ENCODE assay signal across 12 cellular contexts in genomic region chr6:90078513-90079289, GRCh38.
DNase-seq lines count a peak whose midpoint lies in the region; TF ChIP-seq lines count a peak whose summit lies in the region.
"Had no signal": no experiment of that assay in that cellular context is flagged by ENCODE, and none has a peak within 500 bp of the region (broad histone marks: within the 10 kb centered on the region; RNA-seq: fewer than 3 reads in every experiment).

No MANE protein-coding gene starts in this region.

- in situ Hi-C loops in astrocyte of the spinal cord (cut with HindIII; ENCODE audit: low sequenced_read_pairs): no loop called here

- H3K4me1 Mint-ChIP-seq in activated CD4-positive, alpha-beta T cell treated with anti-CD3 and anti-CD28 coated beads, Interleukin-2, amount 10 ng/mL, durations not matched to agents 7 days and 5 days: peaks cover 80% of the 10 kb centered on the region

- CTCF ChIA-PET in activated CD4-positive, alpha-beta T cell treated with anti-CD3 and anti-CD28 coated beads, Interleukin-2, amount 10 ng/mL, durations not matched to agents 7 days and 5 days (lab: Charles Lee): no interaction called here

- H3K27me3 Mint-ChIP-seq in activated CD4-positive, alpha-beta T cell treated with anti-CD3 and anti-CD28 coated beads, Interleukin-2, amount 10 ng/mL, durations not matched to agents 7 days and 5 days: no peaks in the 10 kb centered on the region

- no peaks in the 10 kb centered on the region for H3K9me3 Mint-ChIP-seq in activated CD4-positive, alpha-beta T cell treated with anti-CD3 and anti-CD28 coated beads, Interleukin-2, amount 10 ng/mL, durations not matched to agents 7 days and 5 days

- no peak for TF ChIP-seq CTCF in astrocyte of the spinal cord (IDR thresholded peaks at IDR 0.05; ENCODE audit: low read depth, low read length)

- H3K4me3 Mint-ChIP-seq in activated CD4-positive, alpha-beta T cell treated with anti-CD3 and anti-CD28 coated beads, Interleukin-2, amount 10 ng/mL, durations not matched to agents 7 days and 5 days: peak overlapping the region; percentile 86

- peak overlapping the region; percentile 96 for H3K27ac Mint-ChIP-seq in activated CD4-positive, alpha-beta T cell treated with anti-CD3 and anti-CD28 coated beads, Interleukin-2, amount 10 ng/mL, durations not matched to agents 7 days and 5 days

- H3K4me3 ChIP-seq in Jurkat, Clone E6-1 (ENCODE audit: low read length): no peak overlapping the region
- H3K4me3 ChIP-seq in astrocyte of the spinal cord (ENCODE audit: low read depth, low read length): no peak overlapping the region
- H3K4me3 ChIP-seq: GM12878, pancreas had no signal

- POLR2A ChIA-PET in activated CD4-positive, alpha-beta T cell treated with anti-CD3 and anti-CD28 coated beads, Interleukin-2, amount 10 ng/mL, durations not matched to agents 7 days and 5 days (lab: Charles Lee): interaction anchor here (0.7 kb wide), 1 partner anchor 311 kb away, joined by 4 read pairs; no protein-coding TSS in a partner anchor

- DNase-seq in Jurkat, Clone E6-1 (ENCODE audit: low read depth, low spot score): peak; percentile 63
- DNase-seq in activated CD4-positive, alpha-beta T cell treated with anti-CD3 and anti-CD28 coated beads, Interleukin-2, amount 10 ng/mL, durations not matched to agents 7 days and 5 days: peak; percentile 52
- DNase-seq in astrocyte of the spinal cord (ENCODE audit: low read depth, low spot score) (peak; percentile 33), NCI-H774 (lab: John Stamatoyannopoulos, UW) (no peak), COR-L47 (lab: John Stamatoyannopoulos, UW) (no peak), inferior parietal cortex (ENCODE audit: extremely low spot score) (no peak), medulla oblongata (ENCODE audit: extremely low spot score) (no peak)
- DNase-seq in stimulated activated CD4-positive, alpha-beta T cell treated with anti-CD3 and anti-CD28 coated beads, Interleukin-4, amount 100 ng/mL, for 4 hours: peak; percentile 48 to 54
- DNase-seq: brain microvascular endothelial cell, left cardiac atrium, pancreas had no signal

- peaks cover 55% of the 10 kb centered on the region for H3K36me3 Mint-ChIP-seq in activated CD4-positive, alpha-beta T cell treated with anti-CD3 and anti-CD28 coated beads, Interleukin-2, amount 10 ng/mL, durations not matched to agents 7 days and 5 days (ENCODE audit: low read depth)

Comparison
In these comparisons a context has a peak if more than half of its experiments do, and no peak if none do; other contexts are left out.
1. DNase-seq: peak in Jurkat, Clone E6-1 (single experiment), activated CD4-positive, alpha-beta T cell treated with anti-CD3 and anti-CD28 coated beads, Interleukin-2, amount 10 ng/mL, durations not matched to agents 7 days and 5 days (single experiment), astrocyte of the spinal cord (single experiment) and stimulated activated CD4-positive, alpha-beta T cell treated with anti-CD3 and anti-CD28 coated beads, Interleukin-4, amount 100 ng/mL, for 4 hours (2 of 2); none in NCI-H774 (single experiment), COR-L47 (single experiment), inferior parietal cortex (single experiment) and medulla oblongata (single experiment).